Comparison of ENCODE assay signal across 13 cellular contexts in genomic region chr1:180163044-180163443, GRCh38.
"Had no signal": no experiment of that assay in that cellular context is flagged by ENCODE, and none has a peak within 500 bp of the region (broad histone marks: within the 10 kb centered on the region; RNA-seq: fewer than 3 reads in every experiment).

No MANE protein-coding gene starts in this region.

- DNase-seq: activated CD4-positive, alpha-beta T cell treated with anti-CD3 and anti-CD28 coated beads, Interleukin-2, amount 50 U/mL, for 1 hour; activated CD8-positive, alpha-beta memory T cell treated with anti-CD3 and anti-CD28 coated beads for 24 hours; anterior cingulate cortex; brain microvascular endothelial cell; cortex of kidney; effector CD4-positive, alpha-beta T cell; esophagus squamous epithelium; hippocampal formation; left lung; naive thymus-derived CD8-positive, alpha-beta T cell; stimulated activated CD4-positive, alpha-beta T cell treated with anti-CD3 and anti-CD28 coated beads, Interleukin-2, amount 100 ng/mL, for 48 hours; thyroid gland had no signal

- H3K4me3 ChIP-seq: esophagus squamous epithelium, left lung, thyroid gland had no signal

- H3K9me3 ChIP-seq: esophagus squamous epithelium, left lung, thyroid gland had no signal

- H3K27me3 ChIP-seq: brain microvascular endothelial cell, esophagus squamous epithelium, left lung, thyroid gland had no signal

- H3K36me3 ChIP-seq: thyroid gland had no signal

- H3K27ac ChIP-seq: brain microvascular endothelial cell, thyroid gland had no signal

- ATAC-seq: left lung; naive thymus-derived CD8-positive, alpha-beta T cell; stimulated activated memory B cell treated with anti-CD40 and anti-IgM and Interleukin-4, amounts not matched to agents 10 μg/mL and 1 μg/mL and 100 μg/mL, for 72 hours had no signal
